Comparison of ENCODE assay signal across 20 cellular contexts in the genomic region with DNA sequence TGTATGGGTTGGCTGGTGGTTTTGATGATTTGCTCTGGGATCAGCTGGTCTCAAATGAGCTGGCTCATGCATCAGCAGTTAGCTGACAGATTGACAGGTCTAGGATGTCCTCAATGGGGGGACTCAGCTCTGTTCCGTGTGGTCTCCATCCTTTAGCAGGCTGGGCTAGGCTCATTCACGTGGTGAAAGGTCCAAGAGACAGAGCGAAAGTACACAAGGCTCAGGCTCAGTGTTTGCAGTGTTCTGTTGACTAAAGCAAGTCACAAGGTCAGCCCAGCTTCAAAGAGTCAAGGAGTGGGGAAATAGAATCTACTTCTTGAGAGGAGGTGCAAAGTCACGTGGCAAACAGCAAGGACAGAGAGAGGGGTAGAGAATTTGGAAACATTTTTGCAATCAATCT.
"Had no signal": no experiment of that assay in that cellular context is flagged by ENCODE, and none has a peak within 500 bp of the region (broad histone marks: within the 10 kb centered on the region; RNA-seq: fewer than 3 reads in every experiment).

No MANE protein-coding gene starts in this region.

- ATAC-seq: heart left ventricle, left lobe of liver, lower lobe of right lung had no signal

- H3K27ac ChIP-seq: coronary artery, heart left ventricle, lower lobe of right lung, right atrium auricular region, sigmoid colon, skin epidermis, suprapubic skin, thyroid gland, vagina had no signal

- DNase-seq: effector CD4-positive, alpha-beta T cell; heart left ventricle; hypothalamus; kidney glomerular epithelial cell; lower lobe of right lung; mesenchymal stem cell; midbrain; naive B cell; sigmoid colon; stimulated activated CD4-positive, alpha-beta T cell treated with anti-CD3 and anti-CD28 coated beads, Interleukin-2, amount 100 ng/mL, for 24 hours; stimulated activated naive CD4-positive, alpha-beta T cell treated with Interleukin-2 at 50 U/mL for 16 hours; thyroid gland had no signal

- H3K36me3 ChIP-seq: heart left ventricle, lower lobe of right lung, right atrium auricular region, sigmoid colon, suprapubic skin, thyroid gland, vagina had no signal

- H3K4me3 ChIP-seq: coronary artery, heart left ventricle, lower lobe of right lung, right atrium auricular region, sigmoid colon, skin epidermis, suprapubic skin, thyroid gland, vagina had no signal

- H3K9me3 ChIP-seq: heart left ventricle, lower lobe of right lung, right atrium auricular region, sigmoid colon, suprapubic skin, thyroid gland, vagina had no signal

- H3K4me1 ChIP-seq: heart left ventricle, lower lobe of right lung, right atrium auricular region, sigmoid colon, suprapubic skin, thyroid gland, vagina had no signal

- H3K27me3 ChIP-seq: heart left ventricle, right atrium auricular region, sigmoid colon, suprapubic skin, thyroid gland, vagina had no signal

- FAIRE-seq: frontal cortex, islet of Langerhans had no signal
